In genomic region chr9:92122061-92122460, GRCh38 we compare ENCODE assay signal across 18 cellular contexts. TPM values are rescaled to one million over a fixed set of nuclear protein-coding genes. Genes with fewer than 3 reads are reported as not detected.
DNase-seq lines count a peak whose midpoint lies in the region; ATAC-seq and TF ChIP-seq lines count a peak whose summit lies in the region.
"Had no signal": no experiment of that assay in that cellular context is flagged by ENCODE, and none has a peak within 500 bp of the region (broad histone marks: within the 10 kb centered on the region; RNA-seq: fewer than 3 reads in every experiment).

No MANE protein-coding gene starts in this region.

- peaks cover 7% of the 10 kb centered on the region for H3K9me1 ChIP-seq in IMR-90 (ENCODE audit: insufficient read depth, low read length)

- no peaks in the 10 kb centered on the region for H3K79me1 ChIP-seq in IMR-90 (ENCODE audit: low read depth in 1 of 2, low read length in 2 of 2)

- H3K9me3 ChIP-seq in GM23248 (ENCODE audit: low read depth) (no peaks in the 10 kb centered on the region), IMR-90 (ENCODE audit: control insufficient read depth, insufficient read depth, low read length) (no peaks in the 10 kb centered on the region)
- H3K9me3 ChIP-seq: BE2C, HAP-1 had no signal

- peak; percentile 86 for ATAC-seq in IMR-90 (ENCODE audit: low read depth)
- no peak for ATAC-seq in Right ventricle myocardium superior (ENCODE audit: poor library complexity)
- no peak for ATAC-seq in HG03280 (IDR thresholded peaks at IDR 0.05; ENCODE audit: unreplicated experiment)

- CTCF ChIA-PET in IMR-90 (lab: Yijun Ruan, JAX) = no interaction called here

- no peak overlapping the region; the same call in 1 of the 2 replicates for H3K23ac ChIP-seq in IMR-90 (ENCODE audit: low read depth, low read length)

- dilution Hi-C loops in IMR-90 (cut with HindIII; ENCODE audit: low sequenced_read_pairs, unreplicated experiment) = no loop called here

- H3K4me1 ChIP-seq in GM23248 (ENCODE audit: insufficient read depth) = no peaks in the 10 kb centered on the region
- H3K4me1 ChIP-seq in IMR-90 (ENCODE audit: control insufficient read depth, insufficient read depth, low read length) = peaks cover 8% of the 10 kb centered on the region
- H3K4me1 ChIP-seq: BE2C had no signal

- H4K20me1 ChIP-seq in GM23248 (ENCODE audit: insufficient read depth) (no peaks in the 10 kb centered on the region), IMR-90 (ENCODE audit: insufficient read depth, low read length) (no peaks in the 10 kb centered on the region)
- H4K20me1 ChIP-seq: BLaER1 treated with 17β-estradiol and CSF1 and Interleukin-3, amounts not matched to agents 10 nM and 100 nM had no signal

- H2BK15ac ChIP-seq in IMR-90 (ENCODE audit: low read depth, low read length) = peak overlapping the region; percentile 44; the same call in 1 of the 3 replicates

- no peak overlapping the region; the same call in 1 of the 2 replicates for H3K14ac ChIP-seq in IMR-90 (replicated peaks; ENCODE audit: low read depth, low read length)

- H2BK5ac ChIP-seq in IMR-90 (ENCODE audit: low read depth, low read length, poor library complexity, severe bottlenecking) = peak overlapping the region; percentile 3

- in situ Hi-C loops in GM23248 (cut with MboI) (no loop called here), IMR-90 (cut with MboI; ENCODE audit: low sequenced_read_pairs) (no loop called here)

- H3K4me2 ChIP-seq in GM23248 (ENCODE audit: unreplicated experiment) = no peak overlapping the region
- no peak overlapping the region for H3K4me2 ChIP-seq in IMR-90 (ENCODE audit: low read depth, low read length)
- H3K4me2 ChIP-seq: BLaER1 treated with 17β-estradiol and CSF1 and Interleukin-3, amounts not matched to agents 10 nM and 100 nM had no signal

- TF ChIP-seq CTCF in AG10803 (conservative IDR thresholded peaks at IDR 0.05; ENCODE audit: low read length) (no peak), IMR-90 (conservative IDR thresholded peaks at IDR 0.05; ENCODE audit: low read depth, low read length) (no peak), foreskin fibroblast (IDR thresholded peaks at IDR 0.05; ENCODE audit: low read depth, low read length) (no peak)

- 42 to 46% methylated on average over 1 of the region's 1 CpG for WGBS in GM23248 (ENCODE audit: low coverage in 1 of 2, low lambda C conversion rate in 2 of 2, missing lambda C conversion rate in 2 of 2), 2 experiments
- no CpG with 5 or more reads among the region's 1 CpG for WGBS in IMR-90 (ENCODE audit: extremely low coverage in 2 of 2, insufficient read length in 1 of 2), 2 experiments

- no peak overlapping the region for H2AK5ac ChIP-seq in IMR-90 (ENCODE audit: low read depth, low read length)

- BruUV-seq in IMR-90 (replicated peaks; lab: Mats Ljungman, UMichigan) = no TSS peak

- no peaks in the 10 kb centered on the region for H3K79me2 ChIP-seq in GM23248 (ENCODE audit: insufficient read depth)

- no peak overlapping the region for H4K8ac ChIP-seq in IMR-90 (ENCODE audit: low read depth in 2 of 2, low read length in 2 of 2)

- H3F3A ChIP-seq in GM23248 (ENCODE audit: insufficient read depth) = no peaks in the 10 kb centered on the region

- DNase-seq in AG10803 (ENCODE audit: low read depth) (peak; percentile 12), GM23248 (peak; percentile 14), IMR-90 (peak; percentile 70), foreskin fibroblast (peak; percentile 30 to 54), retina (no peak), NCI-H1436 (lab: John Stamatoyannopoulos, UW) (no peak), Right ventricle myocardium superior (no peak)
- DNase-seq: AML-193; BE2C; CD4-positive, alpha-beta T cell; CD8-positive, alpha-beta memory T cell; DMS 273 treated with DMSO at 0.1 percent for 48 hours; DMS79; GOT3 had no signal

- H3K27me3 ChIP-seq in GM23248 (replicated peaks; ENCODE audit: insufficient read depth) (no peaks in the 10 kb centered on the region), IMR-90 (ENCODE audit: control insufficient read depth, insufficient read depth, low read length) (no peaks in the 10 kb centered on the region)
- H3K27me3 ChIP-seq: BLaER1 treated with 17β-estradiol and CSF1 and Interleukin-3, amounts not matched to agents 10 nM and 100 nM had no signal

- TF ChIP-seq POLR2A in IMR-90 (IDR thresholded peaks at IDR 0.05; ENCODE audit: low read depth, low read length) = no peak

- H3K9me2 ChIP-seq in GM23248 (ENCODE audit: insufficient read depth) = no peaks in the 10 kb centered on the region

- H4K5ac ChIP-seq in IMR-90 (ENCODE audit: low read depth, low read length) = no peak overlapping the region

- H2BK120ac ChIP-seq in IMR-90 (ENCODE audit: low read depth, low read length) = no peak overlapping the region

- TF ChIP-seq RAD21 in IMR-90 (IDR thresholded peaks at IDR 0.05; ENCODE audit: low read length) = no peak

- no peak overlapping the region for H2AK9ac ChIP-seq in IMR-90 (replicated peaks; ENCODE audit: low read depth, low read length, poor library complexity)

- no peak overlapping the region for H2AFZ ChIP-seq in GM23248
- H2AFZ ChIP-seq in IMR-90 (replicated peaks; ENCODE audit: low read length, poor library complexity) = no peak overlapping the region

- intact Hi-C loops in IMR-90 (cut with micrococcal nuclease) = no loop called here
- intact Hi-C loops in Right ventricle myocardium superior (cut with DNase I) = no loop called here

- no peak overlapping the region for H3K4ac ChIP-seq in IMR-90 (ENCODE audit: low read depth, low read length)

- H3K18ac ChIP-seq in IMR-90 (ENCODE audit: low read depth, low read length) = peak overlapping the region; percentile 44; the same call in 1 of the 2 replicates

- POLR2A ChIA-PET in IMR-90 (lab: Charles Lee; ENCODE audit: unreplicated experiment) = no interaction called here

- H4K91ac ChIP-seq in IMR-90 (ENCODE audit: insufficient read depth, low read depth, low read length) = no peak overlapping the region

- H3K4me3 ChIP-seq in AG10803 (ENCODE audit: low read length) = no peak overlapping the region
- H3K4me3 ChIP-seq in GM23248 = no peak overlapping the region
- no peak overlapping the region for H3K4me3 ChIP-seq in IMR-90 (ENCODE audit: insufficient read depth, low read depth, low read length)
- no peak overlapping the region for H3K4me3 ChIP-seq in foreskin fibroblast (ENCODE audit: low read depth in 1 of 2, low read length in 2 of 2)
- H3K4me3 ChIP-seq: BLaER1 treated with 17β-estradiol and CSF1 and Interleukin-3, amounts not matched to agents 10 nM and 100 nM; HAP-1 had no signal

- 0 out of 2 replicates have a peak overlapping the region, but pooled peaks have one; percentile 8 for H2BK20ac ChIP-seq in IMR-90 (ENCODE audit: low read depth, low read length)

- H3K56ac ChIP-seq in IMR-90 (ENCODE audit: extremely low read depth, insufficient read depth, low read length) = no peak overlapping the region

- H3K36me3 ChIP-seq in GM23248 (ENCODE audit: low read depth) (no peaks in the 10 kb centered on the region), IMR-90 (ENCODE audit: control insufficient read depth, insufficient read depth, low read length) (no peaks in the 10 kb centered on the region)
- H3K36me3 ChIP-seq: BE2C; BLaER1 treated with 17β-estradiol and CSF1 and Interleukin-3, amounts not matched to agents 10 nM and 100 nM; HAP-1 had no signal

- H3K9ac ChIP-seq in GM23248 (no peak overlapping the region), IMR-90 (ENCODE audit: low read depth, low read length) (no peak overlapping the region)
- H3K9ac ChIP-seq: BLaER1 treated with 17β-estradiol and CSF1 and Interleukin-3, amounts not matched to agents 10 nM and 100 nM had no signal

- H3K27ac ChIP-seq in GM23248 = no peak overlapping the region
- H3K27ac ChIP-seq in IMR-90 (ENCODE audit: insufficient read depth, low read length) = no peak overlapping the region
- H3K27ac ChIP-seq: 22Rv1; BLaER1 treated with 17β-estradiol and CSF1 and Interleukin-3, amounts not matched to agents 10 nM and 100 nM had no signal

TF ChIP-seq in IMR-90, 13 proteins besides CTCF, POLR2A, EP300 and RAD21:
- TF ChIP-seq ELK1 (IDR thresholded peaks at IDR 0.05; ENCODE audit: borderline replicate concordance, low read depth, low read length) = no peak
- peak; percentile 35; the same call in 1 of the 2 replicates for TF ChIP-seq MXI1 (IDR thresholded peaks at IDR 0.05; ENCODE audit: borderline replicate concordance, low read depth, low read length)

RNA-seq across cellular contexts. Expression of gene SPTLC1, which starts 6.8 kb away (rescaled TPM):
- 102 and 142 TPM in 2 replicates for total RNA-seq in GM23248 (2014; rRNA removed; shearing (Covaris generic))
- polyA plus RNA-seq in GM23248 (2016; fragmentation: Nextera tagmentation; extraction: Ambion mirVana) = 113 and 115 TPM in 2 replicates
- total RNA-seq in IMR-90 (2012; rRNA removed) = 92.7 and 95.8 TPM in 2 replicates
- 59.9 and 65.7 TPM in 2 replicates for polyA plus RNA-seq in IMR-90 (2012; rRNA removed)
- polyA plus RNA-seq in IMR-90 (2012; cell fraction: cytosol; rRNA removed) = 16.7 and 23.9 TPM in 2 replicates
- polyA plus RNA-seq in IMR-90 (2012; cell fraction: nucleus; rRNA removed; ENCODE audit: low replicate concordance) = 32.2 and 53.4 TPM in 2 replicates
- 19.9 TPM for total RNA-seq in Right ventricle myocardium superior

Comparison
In these comparisons a context has a peak if more than half of its experiments do, and no peak if none do; other contexts are left out.
1. DNase-seq: peak in AG10803 (single experiment), GM23248 (single experiment), IMR-90 (single experiment) and foreskin fibroblast (2 of 2); none in retina (single experiment), NCI-H1436 (single experiment) and Right ventricle myocardium superior (single experiment).